18 cellular contexts compared by ENCODE assay signal in the genomic region with DNA sequence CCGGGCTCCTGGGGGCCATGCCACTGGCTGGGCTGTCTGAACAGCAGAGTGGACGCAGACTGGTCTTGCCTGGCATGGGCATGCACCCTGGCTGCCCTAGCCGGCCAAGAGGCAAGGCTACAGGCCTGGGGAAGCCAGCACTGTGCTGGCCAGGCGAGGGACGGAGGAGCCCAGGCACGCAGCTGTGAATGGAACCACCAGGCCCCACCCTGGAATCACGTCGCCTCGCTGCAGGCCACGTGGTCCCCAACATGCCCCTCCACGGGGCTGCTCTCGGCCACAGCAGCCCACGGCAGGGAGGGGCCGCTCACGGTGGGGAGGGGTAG. TPM values are rescaled to one million over a fixed set of nuclear protein-coding genes. Genes with fewer than 3 reads are reported as not detected.
DNase-seq lines count a peak whose midpoint lies in the region; ATAC-seq and TF ChIP-seq lines count a peak whose summit lies in the region.
"Had no signal": no experiment of that assay in that cellular context is flagged by ENCODE, and none has a peak within 500 bp of the region (broad histone marks: within the 10 kb centered on the region; RNA-seq: fewer than 3 reads in every experiment).

No MANE protein-coding gene starts in this region.

- CTCF ChIA-PET in RWPE1 (lab: Yijun Ruan, JAX), result interaction anchor here (2.8 kb wide), 1 partner anchor 22 kb away, joined by 9 read pairs; no protein-coding TSS in a partner anchor
- CTCF ChIA-PET in T-cell (lab: Charles Lee), result no interaction called here

- no peaks in the 10 kb centered on the region for H3K4me1 ChIP-seq in endocrine pancreas (ENCODE audit: control insufficient read depth, insufficient read depth, low read length)
- peaks cover 48 to 82% of the 10 kb centered on the region in 2 donors for H3K4me1 ChIP-seq in thyroid gland

- peaks cover 51 to 69% (median 57%) of the 10 kb centered on the region in 3 donors for H3K4me1 Mint-ChIP-seq in T-cell

- H3K36me3 ChIP-seq in endocrine pancreas (ENCODE audit: control insufficient read depth, insufficient read depth, low read length), result no peaks in the 10 kb centered on the region
- H3K36me3 ChIP-seq in neural cell (ENCODE audit: insufficient read depth, low read length), result no peaks in the 10 kb centered on the region
- no peaks in the 10 kb centered on the region for H3K36me3 ChIP-seq in thyroid gland

- H3K27ac ChIP-seq in RWPE1, result peak overlapping the region; percentile 99
- no peak overlapping the region for H3K27ac ChIP-seq in neural cell (ENCODE audit: low read length)
- peak overlapping the region in 2 of 3 donors; percentile 17 to 23 for H3K27ac ChIP-seq in thyroid gland
- H3K27ac ChIP-seq: KMS-11, neutrophil had no signal

- no peaks in the 10 kb centered on the region for H3K36me3 Mint-ChIP-seq in T-cell

- no peaks in the 10 kb centered on the region for H3K9me3 Mint-ChIP-seq in T-cell
- H3K9me3 Mint-ChIP-seq: effector memory CD8-positive, alpha-beta T cell had no signal

- no peak overlapping the region for H3K27ac Mint-ChIP-seq in T-cell

- H3K9me3 ChIP-seq in endocrine pancreas (ENCODE audit: control insufficient read depth, low read length) (no peaks in the 10 kb centered on the region), neural cell (ENCODE audit: low read length) (no peaks in the 10 kb centered on the region), thyroid gland (no peaks in the 10 kb centered on the region)
- H3K9me3 ChIP-seq: neutrophil had no signal

- TF ChIP-seq EP300 in neural cell (conservative IDR thresholded peaks at IDR 0.05; ENCODE audit: poor library complexity, severe bottlenecking), result no peak

- ATAC-seq in T-cell (replicated peaks in 1 of 4), result no peak
- ATAC-seq: effector memory CD8-positive, alpha-beta T cell had no signal

- POLR2A ChIA-PET in RWPE1 (lab: Yijun Ruan, JAX; ENCODE audit: low non-redundant PET) (interaction anchor here (0.5 kb wide), 1 partner anchor 240 kb away, joined by 5 read pairs; no protein-coding TSS in a partner anchor), T-cell (lab: Charles Lee) (no interaction called here)

- no peak overlapping the region for H2AFZ ChIP-seq in neural cell (ENCODE audit: low read depth, low read length)

- H3K27me3 ChIP-seq in endocrine pancreas (ENCODE audit: control insufficient read depth, insufficient read depth, low read length) (no peaks in the 10 kb centered on the region), neural cell (ENCODE audit: insufficient read depth, low read depth, low read length) (no peaks in the 10 kb centered on the region), thyroid gland (no peaks in the 10 kb centered on the region)

- TF ChIP-seq RAD21 in neural cell (conservative IDR thresholded peaks at IDR 0.05), result no peak

- intact Hi-C loops in thyroid gland (cut with DNase I), result no loop called here

- no peak overlapping the region for H3K4me3 Mint-ChIP-seq in T-cell
- H3K4me3 Mint-ChIP-seq: effector memory CD8-positive, alpha-beta T cell had no signal

- H3K9me2 ChIP-seq in neural cell (ENCODE audit: insufficient read depth, low read length), result no peaks in the 10 kb centered on the region

- no peak for DNase-seq in RWPE1 (ENCODE audit: low spot score)
- no peak for DNase-seq in thyroid gland
- no peak for DNase-seq in T-cell
- no peak for DNase-seq in cerebellar nuclear complex (lab: John Stamatoyannopoulos, UW)
- no peak for DNase-seq in AG08395 (ENCODE audit: low spot score)
- DNase-seq: activated CD4-positive, CD25-positive, alpha-beta regulatory T cell treated with anti-CD3 and anti-CD28 coated beads, Interleukin-2, amount 50 U/mL, for 72 hours; activated naive CD4-positive, alpha-beta T cell treated with anti-CD3 and anti-CD28 coated beads, Interleukin-2, amount 50 U/mL, for 16 hours; effector memory CD8-positive, alpha-beta T cell; foreskin fibroblast; NCI-H1105 treated with DMSO at 0.1 percent for 48 hours; NCI-H345; SIG-M5; stimulated activated naive CD4-positive, alpha-beta T cell had no signal

- WGBS in thyroid gland, 2 donors, result no CpG with 5 or more reads among the region's 15 CpGs

- no peaks in the 10 kb centered on the region for H4K20me1 ChIP-seq in neural cell (ENCODE audit: insufficient read depth)

- no peak overlapping the region for H3K4me2 ChIP-seq in neural cell (ENCODE audit: low read length)
- H3K4me2 ChIP-seq: KMS-11 had no signal

- no peak overlapping the region for H3K4me3 ChIP-seq in endocrine pancreas (ENCODE audit: control insufficient read depth, insufficient read depth, low read length)
- H3K4me3 ChIP-seq in neural cell (ENCODE audit: low read length), result no peak overlapping the region
- H3K4me3 ChIP-seq in thyroid gland (replicated peaks in 1 of 3), result no peak overlapping the region

- H3F3A ChIP-seq in neural cell (ENCODE audit: insufficient read depth, low read length, poor library complexity, severe bottlenecking), result no peaks in the 10 kb centered on the region

- H3K9ac ChIP-seq in endocrine pancreas (ENCODE audit: control insufficient read depth, insufficient read depth, low read length) (peak overlapping the region; percentile 11), neural cell (ENCODE audit: low read length) (peak overlapping the region; percentile 20)
- H3K9ac ChIP-seq: KMS-11 had no signal

- H3K27me3 Mint-ChIP-seq in T-cell, result no peaks in the 10 kb centered on the region
- H3K27me3 Mint-ChIP-seq: brain; effector memory CD8-positive, alpha-beta T cell had no signal

- peaks cover 62% of the 10 kb centered on the region for H3K79me2 ChIP-seq in neural cell (replicated peaks; ENCODE audit: insufficient read depth, low read length)

- no peak for TF ChIP-seq POLR2A in thyroid gland (IDR thresholded peaks at IDR 0.05)

- no peak for TF ChIP-seq CTCF in RWPE1 (conservative IDR thresholded peaks at IDR 0.05; ENCODE audit: low read depth)
- no peak for TF ChIP-seq CTCF in neural cell (IDR thresholded peaks at IDR 0.05; ENCODE audit: poor library complexity, severe bottlenecking)
- TF ChIP-seq CTCF in thyroid gland (IDR thresholded peaks at IDR 0.05), result no peak

TF ChIP-seq in neural cell, 6 proteins besides CTCF, POLR2A, EP300 and RAD21:
- TF ChIP-seq MXI1 (conservative IDR thresholded peaks at IDR 0.05; ENCODE audit: poor library complexity, severe bottlenecking), result no peak
- TF ChIP-seq EZH2 (IDR thresholded peaks at IDR 0.05; ENCODE audit: borderline replicate concordance, insufficient read depth, low read length, poor library complexity, severe bottlenecking), result no peak
- no peak for TF ChIP-seq SMC3 (conservative IDR thresholded peaks at IDR 0.05; ENCODE audit: poor library complexity)
- TF ChIP-seq TAF1 (IDR thresholded peaks at IDR 0.05; ENCODE audit: low read depth), result no peak

RNA-seq across cellular contexts. Expression of a gene that starts 4.0 kb away (rescaled TPM):
- polyA plus RNA-seq in neural cell, result 58.9 and 66.8 TPM in 2 replicates
- polyA minus RNA-seq in neural cell, result 20.3 and 26.5 TPM in 2 replicates
- total RNA-seq in thyroid gland (10 to 100 TPM; 21.6 to 44.3 (median 29.3) TPM), T-cell (10 to 100 TPM; 40.6 to 72.3 (median 67.0) TPM)

RNA-seq across cellular contexts. Expression of a gene that starts 17.6 kb away (rescaled TPM):
- 21.6 and 25.7 TPM in 2 replicates for polyA plus RNA-seq in neural cell
- polyA minus RNA-seq in neural cell, result 25.4 and 29.0 TPM in 2 replicates
- total RNA-seq in thyroid gland (10 to 100 TPM; 13.4 to 24.8 (median 19.0) TPM), T-cell (10 to 100 TPM; 22.7 to 26.3 (median 25.1) TPM)

RNA-seq across cellular contexts. Expression of a gene that starts 27.3 kb away (rescaled TPM):
- 23.3 and 28.7 TPM in 2 replicates for polyA plus RNA-seq in neural cell
- polyA minus RNA-seq in neural cell, result 10.7 and 15.9 TPM in 2 replicates
- total RNA-seq in thyroid gland, result 1 to 10 TPM; 1.1 to 6.4 (median 5.0) TPM
- 10 to 100 TPM; 16.1 to 30.8 (median 17.7) TPM for total RNA-seq in T-cell

RNA-seq across cellular contexts. Expression of a gene that starts 28.8 kb away (rescaled TPM):
- 91.9 and 94.4 TPM in 2 replicates for polyA plus RNA-seq in neural cell
- polyA minus RNA-seq in neural cell, result 131 and 133 TPM in 2 replicates
- total RNA-seq in thyroid gland, result 10 to 100 TPM; 62.8 to 76.2 (median 70.1) TPM
- total RNA-seq in T-cell, result 100 to 1,000 TPM in 1 of 5 donors, 10 to 100 TPM in 4; 59.8 to 106 (median 83.5) TPM

RNA-seq across cellular contexts. Expression of a gene that starts 57.2 kb away (rescaled TPM):
- 82.8 and 96.7 TPM in 2 replicates for polyA plus RNA-seq in neural cell
- polyA minus RNA-seq in neural cell, result 132 and 140 TPM in 2 replicates
- 10 to 100 TPM; 38.4 to 87.4 (median 75.1) TPM for total RNA-seq in thyroid gland
- total RNA-seq in T-cell, result 10 to 100 TPM; 35.4 to 63.7 (median 54.9) TPM
